Comparison of ENCODE assay signal across 25 cellular contexts in genomic region chr13:21100211-21100610, GRCh38.
"Had no signal": no experiment of that assay in that cellular context is flagged by ENCODE, and none has a peak within 500 bp of the region (broad histone marks: within the 10 kb centered on the region; RNA-seq: fewer than 3 reads in every experiment).

No MANE protein-coding gene starts in this region.

- DNase-seq: dermis blood vessel endothelial cell; dorsolateral prefrontal cortex; effector CD4-positive, alpha-beta T cell; effector memory CD4-positive, alpha-beta T cell; foreskin keratinocyte; heart left ventricle; hypothalamus; immature natural killer cell; islet precursor cell; kidney; kidney glomerular epithelial cell; left colon; left ventricle myocardium inferior; lower lobe of right lung; mesenchymal stem cell; mucosa of descending colon; naive B cell had no signal

- H3K79me2 ChIP-seq: hepatocyte had no signal

- H3K4me1 ChIP-seq: esophagus muscularis mucosa, foreskin keratinocyte, gastroesophageal sphincter, heart left ventricle, left ventricle myocardium inferior, lower lobe of right lung had no signal

- H3K27ac ChIP-seq: coronary artery, dorsolateral prefrontal cortex, esophagus muscularis mucosa, foreskin keratinocyte, gastroesophageal sphincter, heart left ventricle, hepatocyte, left ventricle myocardium inferior, lower lobe of right lung had no signal

- ATAC-seq: foreskin keratinocyte, gastroesophageal sphincter, heart left ventricle, left colon, left lobe of liver, lower lobe of right lung, mucosa of descending colon had no signal

- H3K27me3 ChIP-seq: dorsolateral prefrontal cortex, esophagus muscularis mucosa, gastroesophageal sphincter, heart left ventricle, hepatocyte had no signal

- H3K4me3 ChIP-seq: coronary artery, dorsolateral prefrontal cortex, esophagus muscularis mucosa, gastroesophageal sphincter, heart left ventricle, hepatocyte, left ventricle myocardium inferior, lower lobe of right lung, mucosa of descending colon had no signal

- H3K36me3 ChIP-seq: esophagus muscularis mucosa, gastroesophageal sphincter, heart left ventricle, left ventricle myocardium inferior, lower lobe of right lung had no signal

- H3K4me2 ChIP-seq: hepatocyte had no signal

- H3K9me3 ChIP-seq: esophagus muscularis mucosa, gastroesophageal sphincter, heart left ventricle, left ventricle myocardium inferior, lower lobe of right lung, mucosa of descending colon had no signal

- H2AFZ ChIP-seq: hepatocyte had no signal

- FAIRE-seq: colon, endothelial cell of umbilical vein, frontal cortex, kidney had no signal
